ENCODE assay signal across 14 cellular contexts in genomic region chr11:134905966-134906955, GRCh38.
"Had no signal": no experiment of that assay in that cellular context is flagged by ENCODE, and none has a peak within 500 bp of the region (broad histone marks: within the 10 kb centered on the region; RNA-seq: fewer than 3 reads in every experiment).

No MANE protein-coding gene starts in this region.

- ATAC-seq: left lobe of liver; psoas muscle; stimulated activated naive CD8-positive, alpha-beta T cell treated with anti-CD3 and anti-CD28 coated beads, Interleukin-15, Interleukin-2, amounts not matched to agents 100 U/mL and 50 U/mL, for 24 hours had no signal

- H3K4me1 ChIP-seq: psoas muscle had no signal

- H3K27ac ChIP-seq: coronary artery, psoas muscle had no signal

- H3K9me3 ChIP-seq: psoas muscle had no signal

- H3K4me3 ChIP-seq: coronary artery, psoas muscle had no signal

- DNase-seq: activated B cell treated with CpG ODN at 0.5 μM for 24 hours; activated CD4-positive, alpha-beta T cell treated with anti-CD3 and anti-CD28 coated beads, Interleukin-2, amount 10 ng/mL, durations not matched to agents 7 days and 5 days; activated CD8-positive, alpha-beta memory T cell treated with anti-CD3 and anti-CD28 coated beads for 24 hours; activated naive CD4-positive, alpha-beta T cell treated with anti-CD3 and anti-CD28 coated beads for 36 hours; central memory CD4-positive, alpha-beta T cell; effector CD4-positive, alpha-beta T cell; foreskin melanocyte; islet precursor cell; stimulated activated CD4-positive, alpha-beta T cell treated with anti-CD3 and anti-CD28 coated beads, Interleukin-2, amount 100 ng/mL, for 48 hours; stimulated activated CD8-positive, alpha-beta memory T cell treated with anti-CD3 and anti-CD28 coated beads, Interleukin-4, amount 100 ng/mL, for 48 hours; stimulated activated naive CD8-positive, alpha-beta T cell treated with anti-CD3 and anti-CD28 coated beads, Interleukin-15, Interleukin-2, amounts not matched to agents 100 U/mL and 50 U/mL, for 24 hours had no signal
